In the genomic region with DNA sequence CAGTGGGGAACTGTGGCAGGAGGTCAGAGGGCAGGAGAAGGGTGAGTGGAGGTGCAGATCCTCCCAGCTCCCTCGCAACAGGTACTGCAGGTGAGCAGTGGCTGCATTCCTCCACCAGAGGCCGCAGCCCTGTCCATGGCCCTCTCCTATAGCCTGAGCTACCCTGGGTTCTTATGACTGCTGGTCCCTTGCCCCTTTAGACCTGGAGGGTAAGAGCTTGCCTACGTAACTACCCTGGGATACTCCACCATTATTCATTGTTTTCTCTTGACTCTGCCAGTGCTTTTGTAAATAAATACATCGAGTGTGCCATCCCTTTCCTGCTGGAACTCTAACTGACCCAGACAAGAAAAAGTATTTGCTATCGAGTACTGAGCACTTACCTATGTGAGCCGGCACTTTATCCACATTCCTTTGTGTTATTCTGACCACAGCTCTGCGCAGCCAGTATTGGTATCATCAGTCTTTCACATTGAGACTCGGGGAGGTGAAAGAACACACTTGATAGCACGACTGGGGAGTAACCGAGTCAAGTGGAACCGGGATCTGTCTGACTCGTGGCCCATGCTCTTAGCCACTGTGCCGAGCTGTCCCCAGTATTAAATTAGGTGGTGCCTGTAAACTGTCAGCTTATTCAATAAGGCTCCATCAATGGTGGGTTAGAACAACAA, we compare ENCODE assay signal across 11 cellular contexts. TPM values are rescaled to one million over a fixed set of nuclear protein-coding genes. Genes with fewer than 3 reads are reported as not detected.
DNase-seq lines count a peak whose midpoint lies in the region; FAIRE-seq and TF ChIP-seq lines count a peak whose summit lies in the region.
"Had no signal": no experiment of that assay in that cellular context is flagged by ENCODE, and none has a peak within 500 bp of the region (broad histone marks: within the 10 kb centered on the region; RNA-seq: fewer than 3 reads in every experiment).

No MANE protein-coding gene starts in this region.

- TF ChIP-seq EP300 in tibial nerve (IDR thresholded peaks at IDR 0.05): no peak

- no peaks in the 10 kb centered on the region for H3K9me3 ChIP-seq in tibial nerve
- H3K9me3 ChIP-seq: right lobe of liver had no signal

- no peaks in the 10 kb centered on the region for H3K36me3 ChIP-seq in tibial nerve
- H3K36me3 ChIP-seq: right lobe of liver had no signal

- no peak for TF ChIP-seq POLR2A in tibial nerve (IDR thresholded peaks at IDR 0.05)

- DNase-seq in NCI-H82 (lab: John Stamatoyannopoulos, UW): peak; percentile 34
- no peak for DNase-seq in NCI-H82 treated with DMSO at 0.1 percent for 48 hours (lab: John Stamatoyannopoulos, UW; ENCODE audit: unreplicated experiment)
- peak; percentile 70 for DNase-seq in astrocyte of the hippocampus (ENCODE audit: low read depth, low spot score)
- peak; percentile 68 for DNase-seq in left kidney (ENCODE audit: low read depth, low spot score)
- no peak for DNase-seq in tibial nerve (ENCODE audit: low spot score in 2 of 2)
- no peak for DNase-seq in GDM1 (lab: John Stamatoyannopoulos, UW)
- DNase-seq in HTR-8/SVneo (ENCODE audit: insufficient read length, low spot score): no peak
- no peak for DNase-seq in GOT3 (lab: John Stamatoyannopoulos, UW)
- DNase-seq: activated gamma-delta T cell treated with Interleukin-2 at 50 U/mL for 16 hours, SW 1271 had no signal

- H3K27me3 ChIP-seq in tibial nerve: no peaks in the 10 kb centered on the region
- H3K27me3 ChIP-seq: right lobe of liver had no signal

- no peak for TF ChIP-seq CTCF in tibial nerve (IDR thresholded peaks at IDR 0.05)

- no peak for FAIRE-seq in HTR-8/SVneo (lab: Jason Lieb, UNC)

- peak overlapping the region; percentile 14 to 91 (median 66) for H3K27ac ChIP-seq in tibial nerve
- H3K27ac ChIP-seq: right lobe of liver had no signal

- WGBS in tibial nerve, 2 donors: 89 to 91% methylated on average over 12 to 13 of the region's 13 CpGs

- H3K4me3 ChIP-seq in tibial nerve: no peak overlapping the region
- H3K4me3 ChIP-seq: right lobe of liver had no signal

- H3K4me1 ChIP-seq in tibial nerve: peaks cover 0 to 91% (median 41%) of the 10 kb centered on the region in 4 donors
- H3K4me1 ChIP-seq: right lobe of liver had no signal

RNA-seq across cellular contexts. Expression of a gene that starts 38.5 kb away (rescaled TPM):
- total RNA-seq in tibial nerve: 100 to 1,000 TPM in 2 of 4 donors, 10 to 100 TPM in 2; 67.1 to 276 (median 134) TPM

Comparison
In these comparisons a context has a peak if more than half of its experiments do, and no peak if none do; other contexts are left out.
1. DNase-seq: peak in NCI-H82 (single experiment), astrocyte of the hippocampus (single experiment) and left kidney (single experiment); none in NCI-H82 treated with DMSO at 0.1 percent for 48 hours (single experiment), tibial nerve (0 of 2), GDM1 (single experiment), HTR-8/SVneo (single experiment) and GOT3 (single experiment).